Comparison of ENCODE assay signal across 8 cellular contexts in the genomic region with DNA sequence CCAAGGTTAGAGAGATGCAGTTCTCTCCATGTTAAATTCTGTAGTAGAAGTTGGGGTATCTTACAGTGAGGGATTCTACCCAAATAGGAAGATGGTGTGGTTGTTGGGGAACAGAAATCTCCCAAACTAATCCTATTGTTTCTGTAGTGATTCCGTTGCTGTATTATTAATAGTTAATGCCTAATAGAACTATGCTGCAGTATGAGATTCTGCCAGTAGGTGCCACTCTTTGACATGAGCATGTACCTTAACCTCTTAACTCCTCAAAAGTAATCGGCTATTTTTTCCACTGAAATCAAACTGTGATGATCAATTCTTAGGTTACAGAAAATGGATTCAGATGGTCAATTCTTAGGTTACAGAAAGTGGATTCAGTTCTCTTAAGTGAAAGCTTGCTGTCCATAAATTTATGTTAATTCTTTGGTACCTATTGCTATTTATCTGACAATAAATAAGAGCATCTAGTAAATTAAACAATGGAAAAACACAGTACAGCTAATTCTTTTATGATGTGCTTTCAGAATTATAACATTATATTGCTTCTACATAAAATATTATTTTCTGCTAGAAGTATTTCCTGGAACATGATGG.
A peak's percentile ranks its signal among the peaks of the same experiment; 100 is the strongest.
DNase-seq lines count a peak whose midpoint lies in the region; ATAC-seq and TF ChIP-seq lines count a peak whose summit lies in the region.
"Had no signal": no experiment of that assay in that cellular context is flagged by ENCODE, and none has a peak within 500 bp of the region (broad histone marks: within the 10 kb centered on the region; RNA-seq: fewer than 3 reads in every experiment).

No MANE protein-coding gene starts in this region.

- no peaks in the 10 kb centered on the region for H3K9me2 ChIP-seq in DOHH2 (replicated peaks; ENCODE audit: control insufficient read depth, low read length)

- H3K27me3 ChIP-seq in DOHH2 (ENCODE audit: control insufficient read depth, low read length) (no peaks in the 10 kb centered on the region), brain microvascular endothelial cell (replicated peaks) (no peaks in the 10 kb centered on the region)

- H3F3A ChIP-seq in DOHH2 (ENCODE audit: control insufficient read depth, insufficient read depth) = no peaks in the 10 kb centered on the region

- H3K36me3 ChIP-seq in DOHH2 (ENCODE audit: control insufficient read depth, low read length) (no peaks in the 10 kb centered on the region), brain microvascular endothelial cell (replicated peaks) (no peaks in the 10 kb centered on the region)

- H3K4me3 ChIP-seq in DOHH2 (ENCODE audit: low read length) (no peak overlapping the region), brain microvascular endothelial cell (ENCODE audit: low read depth, low read length) (no peak overlapping the region)

- H4K20me1 ChIP-seq in DOHH2 (ENCODE audit: control insufficient read depth, insufficient read depth, low read depth, low read length) = no peaks in the 10 kb centered on the region

- peaks cover 12% of the 10 kb centered on the region; the same call in 1 of the 2 replicates for H3K9me3 ChIP-seq in DOHH2 (ENCODE audit: control insufficient read depth, insufficient read depth, low read length)

- no peaks in the 10 kb centered on the region for H3K79me2 ChIP-seq in DOHH2 (ENCODE audit: control insufficient read depth, low read length)

- no peak for ATAC-seq in HG03097 (IDR thresholded peaks at IDR 0.05; ENCODE audit: low FRiP score, unreplicated experiment)

- in situ Hi-C loops in brain microvascular endothelial cell (cut with HindIII; ENCODE audit: low pct_ligation_motif_present, low sequenced_read_pairs) = no loop called here

- peak; percentile 52 for TF ChIP-seq CTCF in DOHH2 (IDR thresholded peaks at IDR 0.05; ENCODE audit: low read depth, low read length, poor library complexity, severe bottlenecking)
- peak; percentile 49 for TF ChIP-seq CTCF in brain microvascular endothelial cell (IDR thresholded peaks at IDR 0.05; ENCODE audit: low read depth, low read length, missing control alignments)

- no peak overlapping the region for H3K4me2 ChIP-seq in DOHH2 (ENCODE audit: low read length)

- H3K27ac ChIP-seq in DOHH2 (ENCODE audit: low read depth, low read length) (no peak overlapping the region), brain microvascular endothelial cell (no peak overlapping the region)

- H3K4me1 ChIP-seq in DOHH2 (ENCODE audit: control insufficient read depth, low read length) = no peaks in the 10 kb centered on the region

- DNase-seq in Kasumi-1 (lab: John Stamatoyannopoulos, UW) (peak; percentile 35 to 38), brain microvascular endothelial cell (peak; percentile 56), myocyte (ENCODE audit: low read depth) (peak; percentile 40), DMS153 treated with DMSO at 0.1 percent for 48 hours (lab: John Stamatoyannopoulos, UW; ENCODE audit: unreplicated experiment) (no peak), NCI-H1092 (lab: John Stamatoyannopoulos, UW) (no peak)
- DNase-seq: NCI-H446 treated with DMSO at 0.1 percent for 48 hours had no signal

Comparison
In these comparisons a context has a peak if more than half of its experiments do, and no peak if none do; other contexts are left out.
1. DNase-seq: peak in Kasumi-1 (2 of 2), brain microvascular endothelial cell (single experiment) and myocyte (single experiment); none in DMS153 treated with DMSO at 0.1 percent for 48 hours (single experiment) and NCI-H1092 (single experiment).